In genomic region chr2:84038866-84039265, GRCh38 we compare ENCODE assay signal across 1 cellular context.
TF ChIP-seq lines count a peak whose summit lies in the region.

No MANE protein-coding gene starts in this region.

TF ChIP-seq in GM23338, 12 proteins besides CTCF, POLR2A, EP300 and RAD21 (continued from another document):
- TF ChIP-seq ZNF462 (CRISPR knock-in tag; IDR thresholded peaks at IDR 0.05) = no peak
- no peak for TF ChIP-seq EZH2phosphoT487 (IDR thresholded peaks at IDR 0.05; ENCODE audit: unreplicated experiment)
- TF ChIP-seq ETS1 (IDR thresholded peaks at IDR 0.05) = no peak
- no peak for TF ChIP-seq JUNB (IDR thresholded peaks at IDR 0.05; ENCODE audit: unreplicated experiment)
- TF ChIP-seq CREB1 (CRISPR knock-in tag; IDR thresholded peaks at IDR 0.05; ENCODE audit: low read depth) = no peak
- no peak for TF ChIP-seq EZH2 (IDR thresholded peaks at IDR 0.05; ENCODE audit: low read depth, unreplicated experiment)
- no peak for TF ChIP-seq STAT1 (IDR thresholded peaks at IDR 0.05; ENCODE audit: unreplicated experiment)
